ENCODE assay signal across 12 cellular contexts in genomic region chr14:54715244-54715643, GRCh38.
DNase-seq lines count a peak whose midpoint lies in the region; ATAC-seq and TF ChIP-seq lines count a peak whose summit lies in the region.
"Had no signal": no experiment of that assay in that cellular context is flagged by ENCODE, and none has a peak within 500 bp of the region (broad histone marks: within the 10 kb centered on the region; RNA-seq: fewer than 3 reads in every experiment).

No MANE protein-coding gene starts in this region.

- no peak overlapping the region for H3K4me3 Mint-ChIP-seq in stimulated activated naive B cell treated with anti-CD40 and anti-IgM and Interleukin-4, amounts not matched to agents 10 μg/mL and 1 μg/mL and 100 μg/mL, for 72 hours
- no peak overlapping the region for H3K4me3 Mint-ChIP-seq in CD4-positive, alpha-beta memory T cell
- H3K4me3 Mint-ChIP-seq: activated CD4-positive, alpha-beta memory T cell treated with anti-CD3 and anti-CD28 coated beads, Interleukin-2, amount 10 ng/mL, durations not matched to agents 7 days and 5 days; naive B cell had no signal

- DNase-seq in ELR (ENCODE audit: low read depth) (peak; percentile 59), SK-N-SH (no peak), fibroblast of lung (ENCODE audit: low read depth in 2 of 2) (peak; percentile 36 to 37)
- DNase-seq in stimulated activated naive B cell treated with anti-CD40 and anti-IgM and Interleukin-4, amounts not matched to agents 10 μg/mL and 1 μg/mL and 100 μg/mL, for 72 hours, result no peak
- no peak for DNase-seq in CD4-positive, alpha-beta memory T cell
- DNase-seq: activated CD4-positive, alpha-beta memory T cell treated with anti-CD3 and anti-CD28 coated beads, Interleukin-2, amount 10 ng/mL, durations not matched to agents 7 days and 5 days; activated gamma-delta T cell; naive B cell; NCI-H526 had no signal

- peaks cover 14 to 33% of the 10 kb centered on the region in 2 donors for H3K4me1 Mint-ChIP-seq in stimulated activated naive B cell treated with anti-CD40 and anti-IgM and Interleukin-4, amounts not matched to agents 10 μg/mL and 1 μg/mL and 100 μg/mL, for 72 hours
- H3K4me1 Mint-ChIP-seq in CD4-positive, alpha-beta memory T cell, result peaks cover 7 to 18% (median 16%) of the 10 kb centered on the region in 4 donors

- H3K4me3 ChIP-seq in SK-N-SH (ENCODE audit: low read depth in 2 of 2, low read length in 1 of 2) (no peak overlapping the region), fibroblast of lung (replicated peaks in 1 of 4; ENCODE audit: control extremely low read depth in 1 of 4, insufficient read depth in 1 of 4, low read depth in 3 of 4, low read length in 4 of 4) (no peak overlapping the region)
- no peak overlapping the region for H3K4me3 ChIP-seq in CD4-positive, alpha-beta memory T cell (ENCODE audit: low read length in 2 of 2)

- no peak overlapping the region for H3K27ac Mint-ChIP-seq in stimulated activated naive B cell treated with anti-CD40 and anti-IgM and Interleukin-4, amounts not matched to agents 10 μg/mL and 1 μg/mL and 100 μg/mL, for 72 hours
- no peak overlapping the region for H3K27ac Mint-ChIP-seq in CD4-positive, alpha-beta memory T cell
- H3K27ac Mint-ChIP-seq: activated CD4-positive, alpha-beta memory T cell treated with anti-CD3 and anti-CD28 coated beads, Interleukin-2, amount 10 ng/mL, durations not matched to agents 7 days and 5 days had no signal

- no peaks in the 10 kb centered on the region for H3K27me3 Mint-ChIP-seq in stimulated activated naive B cell treated with anti-CD40 and anti-IgM and Interleukin-4, amounts not matched to agents 10 μg/mL and 1 μg/mL and 100 μg/mL, for 72 hours
- peaks cover 3% of the 10 kb centered on the region in 2 donors for H3K27me3 Mint-ChIP-seq in CD4-positive, alpha-beta memory T cell
- H3K27me3 Mint-ChIP-seq: naive B cell had no signal

- H3K36me3 Mint-ChIP-seq in stimulated activated naive B cell treated with anti-CD40 and anti-IgM and Interleukin-4, amounts not matched to agents 10 μg/mL and 1 μg/mL and 100 μg/mL, for 72 hours, result peaks cover 0 to 4% of the 10 kb centered on the region in 2 donors
- H3K36me3 Mint-ChIP-seq in CD4-positive, alpha-beta memory T cell, result no peaks in the 10 kb centered on the region

- no peak for TF ChIP-seq RAD21 in SK-N-SH (IDR thresholded peaks at IDR 0.05; ENCODE audit: low read length)

- POLR2A ChIA-PET in SK-N-SH (lab: Yijun Ruan, JAX), result no interaction called here
- POLR2A ChIA-PET in CD4-positive, alpha-beta memory T cell (lab: Charles Lee; ENCODE audit: partially characterized antibody), result no interaction called here

- TF ChIP-seq CTCF in SK-N-SH (IDR thresholded peaks at IDR 0.05), result peak; percentile 29
- TF ChIP-seq CTCF in fibroblast of lung (conservative IDR thresholded peaks at IDR 0.05 in 1 of 2, IDR thresholded peaks at IDR 0.05 in 1 of 2; ENCODE audit: low read depth in 1 of 2, low read length in 2 of 2), result peak; percentile 14 to 25

- peaks cover 0 to 16% of the 10 kb centered on the region in 2 experiments; a peak in 1 of 4 replicates for H3K4me1 ChIP-seq in SK-N-SH (ENCODE audit: control insufficient read depth in 1 of 2, insufficient read depth in 2 of 2, low read depth in 1 of 2, low read length in 1 of 2)
- H3K4me1 ChIP-seq in fibroblast of lung (ENCODE audit: control insufficient read depth, extremely low read depth, insufficient read depth, low read length), result peaks cover 22% of the 10 kb centered on the region
- H3K4me1 ChIP-seq in CD4-positive, alpha-beta memory T cell (ENCODE audit: insufficient read depth, low read length), result peaks cover 8% of the 10 kb centered on the region

- CTCF ChIA-PET in SK-N-SH (lab: Yijun Ruan, JAX), result interaction anchor here (1.1 kb wide), 1 partner anchor 13 kb away, joined by 3 read pairs; no protein-coding TSS in a partner anchor
- CTCF ChIA-PET in CD4-positive, alpha-beta memory T cell (lab: Charles Lee; ENCODE audit: partially characterized antibody), result no interaction called here

- H3K36me3 ChIP-seq in SK-N-SH (replicated peaks in 1 of 2; ENCODE audit: control insufficient read depth in 1 of 2, insufficient read depth in 2 of 2, low read length in 1 of 2), result peaks cover 0 to 18% of the 10 kb centered on the region in 2 experiments
- no peaks in the 10 kb centered on the region for H3K36me3 ChIP-seq in fibroblast of lung (ENCODE audit: control insufficient read depth, insufficient read depth, low read length)
- H3K36me3 ChIP-seq in CD4-positive, alpha-beta memory T cell (ENCODE audit: insufficient read depth, low read length), result no peaks in the 10 kb centered on the region

- peaks cover 15% of the 10 kb centered on the region for H3F3A ChIP-seq in SK-N-SH (replicated peaks; ENCODE audit: insufficient read depth)

- 54% methylated on average over 4 of the region's 4 CpGs for whole genome bisulfite sequencing in SK-N-SH (ENCODE audit: low lambda C conversion rate)

- no peaks in the 10 kb centered on the region for H3K9me2 ChIP-seq in SK-N-SH

- peaks cover 97% of the 10 kb centered on the region for H3K79me2 ChIP-seq in SK-N-SH (ENCODE audit: insufficient read depth)
- H3K79me2 ChIP-seq in fibroblast of lung (ENCODE audit: control insufficient read depth, insufficient read depth, low read length), result peaks cover 72% of the 10 kb centered on the region

- intact Hi-C loops in CD4-positive, alpha-beta memory T cell (cut with micrococcal nuclease), result no loop called here

- ATAC-seq in stimulated activated naive B cell treated with anti-CD40 and anti-IgM and Interleukin-4, amounts not matched to agents 10 μg/mL and 1 μg/mL and 100 μg/mL, for 72 hours (replicated peaks), result peak; percentile 22 to 29
- ATAC-seq in GM21825 (IDR thresholded peaks at IDR 0.05; ENCODE audit: unreplicated experiment), result no peak
- ATAC-seq in GM18909 (IDR thresholded peaks at IDR 0.05; ENCODE audit: poor library complexity, unreplicated experiment), result no peak
- ATAC-seq in GM18517 (IDR thresholded peaks at IDR 0.05; ENCODE audit: unreplicated experiment), result no peak

- no peak for TF ChIP-seq EP300 in SK-N-SH (IDR thresholded peaks at IDR 0.05; ENCODE audit: borderline replicate concordance in 1 of 2, low read depth in 1 of 2, low read length in 1 of 2)

- H3K27ac ChIP-seq in SK-N-SH (ENCODE audit: low read depth in 2 of 2, low read length in 1 of 2) (no peak overlapping the region), fibroblast of lung (ENCODE audit: insufficient read depth, low read length) (no peak overlapping the region)
- no peak overlapping the region for H3K27ac ChIP-seq in CD4-positive, alpha-beta memory T cell (ENCODE audit: low read depth, low read length)

- H3K9me3 ChIP-seq in SK-N-SH (no peaks in the 10 kb centered on the region), fibroblast of lung (ENCODE audit: control insufficient read depth, insufficient read depth, low read depth, low read length) (no peaks in the 10 kb centered on the region)
- H3K9me3 ChIP-seq in CD4-positive, alpha-beta memory T cell (ENCODE audit: control insufficient read depth in 1 of 2, low read length in 2 of 2), result no peaks in the 10 kb centered on the region

- H3K27me3 ChIP-seq in SK-N-SH (ENCODE audit: insufficient read depth) (no peaks in the 10 kb centered on the region), fibroblast of lung (ENCODE audit: control insufficient read depth, insufficient read depth, low read length) (no peaks in the 10 kb centered on the region)
- no peaks in the 10 kb centered on the region for H3K27me3 ChIP-seq in CD4-positive, alpha-beta memory T cell (ENCODE audit: insufficient read depth, low read length)

- H4K20me1 ChIP-seq in SK-N-SH (ENCODE audit: insufficient read depth), result peaks cover 66% of the 10 kb centered on the region; the same call in 1 of the 2 replicates
- H4K20me1 ChIP-seq in fibroblast of lung (ENCODE audit: control insufficient read depth, extremely low read depth, insufficient read depth, low read length), result no peaks in the 10 kb centered on the region

- H3K4me2 ChIP-seq in SK-N-SH (no peak overlapping the region), fibroblast of lung (ENCODE audit: extremely low read depth, insufficient read depth, low read length) (no peak overlapping the region)

- H2AFZ ChIP-seq in SK-N-SH (ENCODE audit: low read depth), result no peak overlapping the region
- H2AFZ ChIP-seq in fibroblast of lung (ENCODE audit: low read length), result no peak overlapping the region

- H3K9me3 Mint-ChIP-seq in stimulated activated naive B cell treated with anti-CD40 and anti-IgM and Interleukin-4, amounts not matched to agents 10 μg/mL and 1 μg/mL and 100 μg/mL, for 72 hours, result peaks cover 0 to 2% of the 10 kb centered on the region in 2 donors
- peaks cover 0 to 2% (median 0%) of the 10 kb centered on the region in 8 donors for H3K9me3 Mint-ChIP-seq in CD4-positive, alpha-beta memory T cell
- H3K9me3 Mint-ChIP-seq: activated CD4-positive, alpha-beta memory T cell treated with anti-CD3 and anti-CD28 coated beads, Interleukin-2, amount 10 ng/mL, durations not matched to agents 7 days and 5 days had no signal

- no peak overlapping the region for H3K9ac ChIP-seq in SK-N-SH
- H3K9ac ChIP-seq in fibroblast of lung (ENCODE audit: insufficient read depth, low read length), result no peak overlapping the region

TF ChIP-seq in SK-N-SH, 30 proteins besides CTCF, POLR2A, EP300 and RAD21 (continues in another document):
- TF ChIP-seq REST (IDR thresholded peaks at IDR 0.05; ENCODE audit: low read depth, low read length) (no peak), NRF1 (IDR thresholded peaks at IDR 0.05; ENCODE audit: low read depth, low read length) (no peak), YY1 (IDR thresholded peaks at IDR 0.05; ENCODE audit: low read depth) (no peak)

Comparison
In these comparisons a context has a peak if more than half of its experiments do, and no peak if none do; other contexts are left out.
1. DNase-seq: peak in ELR (single experiment) and fibroblast of lung (2 of 2); none in SK-N-SH (single experiment), stimulated activated naive B cell treated with anti-CD40 and anti-IgM and Interleukin-4, amounts not matched to agents 10 μg/mL and 1 μg/mL and 100 μg/mL, for 72 hours (single experiment) and CD4-positive, alpha-beta memory T cell (0 of 5).
2. ATAC-seq: peak in stimulated activated naive B cell treated with anti-CD40 and anti-IgM and Interleukin-4, amounts not matched to agents 10 μg/mL and 1 μg/mL and 100 μg/mL, for 72 hours (2 of 2); none in GM21825 (single experiment), GM18909 (single experiment) and GM18517 (single experiment).